Comparison of ENCODE assay signal across 3 cellular contexts in the genomic region with DNA sequence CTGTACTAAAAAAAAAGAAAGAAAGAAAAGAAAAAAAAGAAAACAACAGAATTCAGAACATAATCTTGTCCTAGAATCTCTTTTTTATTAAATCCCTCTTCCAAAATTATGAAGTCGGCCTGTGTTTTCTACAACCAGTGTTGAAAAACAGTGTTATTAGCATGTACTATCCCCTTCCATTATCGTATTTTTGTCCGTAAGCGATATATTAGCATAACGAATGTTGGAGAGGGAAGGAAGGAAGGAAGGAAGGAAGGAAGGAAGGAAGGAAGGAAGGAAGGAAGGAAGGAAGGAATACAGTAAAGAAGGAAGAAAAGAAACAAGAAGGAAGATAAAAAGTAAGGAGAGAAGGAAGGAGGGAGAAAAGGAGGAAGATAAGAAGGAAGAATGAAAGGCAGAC.
"Had no signal": no experiment of that assay in that cellular context is flagged by ENCODE, and none has a peak within 500 bp of the region (broad histone marks: within the 10 kb centered on the region; RNA-seq: fewer than 3 reads in every experiment).

No MANE protein-coding gene starts in this region.

- H3K4me3 ChIP-seq: GM12878 had no signal

- DNase-seq: GDM1, GF-D8 had no signal

- ATAC-seq: GM12878 had no signal
